ENCODE assay signal across 8 cellular contexts in genomic region chr19:49487277-49488045, GRCh38. TPM values are rescaled to one million over a fixed set of nuclear protein-coding genes. Genes with fewer than 3 reads are reported as not detected.
DNase-seq lines count a peak whose midpoint lies in the region; ATAC-seq and TF ChIP-seq lines count a peak whose summit lies in the region.

TSS of gene RPL13A (plus strand) at chr19:49487608. CDS start at chr19:49487630, 22 bp downstream.

- H3K27me3 Mint-ChIP-seq in activated CD4-positive, alpha-beta memory T cell treated with anti-CD3 and anti-CD28 coated beads for 36 hours = peaks cover 3% of the 10 kb centered on the region

- ATAC-seq in GM19438 (IDR thresholded peaks at IDR 0.05; ENCODE audit: low read depth, unreplicated experiment) (peak; percentile 93), HG03575 (IDR thresholded peaks at IDR 0.05; ENCODE audit: extremely low read depth, insufficient number of reproducible peaks, low FRiP score, unreplicated experiment) (peak; percentile 49)

- H3K9ac ChIP-seq in liver (ENCODE audit: low read depth in 1 of 2, low read length in 2 of 2) = peak within 1 kb of the TSS; percentile 83 to 93

- TF ChIP-seq CTCF in dorsolateral prefrontal cortex (IDR thresholded peaks at IDR 0.05 in 54 of 56, conservative IDR thresholded peaks at IDR 0.05 in 2 of 56; ENCODE audit: low read depth in 1 of 56, partially characterized antibody in 56 of 56) = peak in 30 of 56 donors; percentile 10 to 65 (median 26)
- TF ChIP-seq CTCF in liver (IDR thresholded peaks at IDR 0.05; ENCODE audit: low read depth, low read length, missing input control) = no peak

- peaks cover 15 to 29% (median 28%) of the 10 kb centered on the region in 4 donors for H3K36me3 ChIP-seq in liver (ENCODE audit: control insufficient read depth in 4 of 4, insufficient read depth in 3 of 4, low read depth in 1 of 4, low read length in 3 of 4)

- peak within 1 kb of the TSS; percentile 97 for H3K27ac Mint-ChIP-seq in activated CD4-positive, alpha-beta memory T cell treated with anti-CD3 and anti-CD28 coated beads for 36 hours

- peaks cover 24% of the 10 kb centered on the region for H3K4me1 Mint-ChIP-seq in activated CD4-positive, alpha-beta memory T cell treated with anti-CD3 and anti-CD28 coated beads for 36 hours (ENCODE audit: low read depth)

- DNase-seq in CD1c-positive myeloid dendritic cell (ENCODE audit: extremely low spot score) (peak; percentile 100), NCI-H82 treated with DMSO at 0.1 percent for 48 hours (lab: John Stamatoyannopoulos, UW; ENCODE audit: unreplicated experiment) (peak; percentile 96), dorsolateral prefrontal cortex (peak; percentile 97 to 100 (median 99))
- peak; percentile 100 for DNase-seq in activated CD4-positive, alpha-beta memory T cell treated with anti-CD3 and anti-CD28 coated beads for 36 hours
- peak; percentile 100 for DNase-seq in stimulated activated CD4-positive, alpha-beta T cell treated with anti-CD3 and anti-CD28 coated beads, Interleukin-4, amount 100 ng/mL, for 24 hours

- H3K9me3 ChIP-seq in liver (ENCODE audit: control insufficient read depth in 4 of 4, low read length in 3 of 4) = no peaks in the 10 kb centered on the region

- intact Hi-C loops in activated CD4-positive, alpha-beta memory T cell treated with anti-CD3 and anti-CD28 coated beads for 36 hours (cut with micrococcal nuclease) = loop anchor here (1.0 to 2.0 kb wide), 4 partner anchors 9 to 34 kb away; partner anchors contain the start of genes ALDH16A1 and RPS11
- intact Hi-C loops in dorsolateral prefrontal cortex (cut with DNase I) = loop anchor here (1.0 to 10.0 kb wide), 6 partner anchors 8 to 387 kb away; partner anchors contain the start of genes ALDH16A1 (in 2 of the 2), AKT1S1 (in 1 of the 2), PIH1D1 (in 1 of the 2) and RPS11 (in 1 of the 2)

- POLR2A ChIA-PET in activated CD4-positive, alpha-beta memory T cell treated with anti-CD3 and anti-CD28 coated beads for 36 hours (lab: Charles Lee) = interaction anchor here (0.8 to 3.0 kb wide), 9 partner anchors 9 to 189 kb away, joined by 3 to 15 read pairs (median 4); partner anchors contain the start of genes ALDH16A1 and PIH1D1

- CTCF ChIA-PET in activated CD4-positive, alpha-beta memory T cell treated with anti-CD3 and anti-CD28 coated beads for 36 hours (lab: Charles Lee) = interaction anchor here (1.1 kb wide), 1 partner anchor 12 kb away, joined by 4 read pairs; no protein-coding TSS in a partner anchor

- H3K9me3 Mint-ChIP-seq in activated CD4-positive, alpha-beta memory T cell treated with anti-CD3 and anti-CD28 coated beads for 36 hours = no peaks in the 10 kb centered on the region

- no peak for TF ChIP-seq RAD21 in liver (IDR thresholded peaks at IDR 0.05)

- H3K4me1 ChIP-seq in liver (ENCODE audit: control insufficient read depth in 4 of 4, insufficient read depth in 4 of 4, low read length in 3 of 4) = peaks cover 0 to 21% (median 16%) of the 10 kb centered on the region in 4 donors

- peak within 1 kb of the TSS; percentile 72 to 100 (median 95) for H3K4me3 ChIP-seq in dorsolateral prefrontal cortex
- H3K4me3 ChIP-seq in liver (ENCODE audit: low read depth in 1 of 3, low read length in 3 of 3) = peak within 1 kb of the TSS; percentile 70 to 98 (median 89)

- H3K27me3 ChIP-seq in dorsolateral prefrontal cortex = no peaks in the 10 kb centered on the region
- no peaks in the 10 kb centered on the region for H3K27me3 ChIP-seq in liver (ENCODE audit: control insufficient read depth in 4 of 4, insufficient read depth in 4 of 4, low read length in 3 of 4)

- under 1% methylated on average over 57 of the region's 57 CpGs for WGBS in liver

- peaks cover 57% of the 10 kb centered on the region for H3K36me3 Mint-ChIP-seq in activated CD4-positive, alpha-beta memory T cell treated with anti-CD3 and anti-CD28 coated beads for 36 hours

- H3K4me3 Mint-ChIP-seq in activated CD4-positive, alpha-beta memory T cell treated with anti-CD3 and anti-CD28 coated beads for 36 hours = peak within 1 kb of the TSS; percentile 94

- peak within 1 kb of the TSS; percentile 21 to 99 (median 95) for H3K27ac ChIP-seq in dorsolateral prefrontal cortex
- H3K27ac ChIP-seq in liver (ENCODE audit: low read depth in 1 of 2, low read length in 2 of 2) = peak within 1 kb of the TSS; percentile 77 to 86

TF ChIP-seq in liver, 16 proteins besides CTCF, POLR2A, EP300 and RAD21:
- TF ChIP-seq FOXA2 (IDR thresholded peaks at IDR 0.05) = peak; percentile 38
- TF ChIP-seq MAX (IDR thresholded peaks at IDR 0.05) = peak; percentile 29
- peak; percentile 44 for TF ChIP-seq FOXA1 (IDR thresholded peaks at IDR 0.05)
- TF ChIP-seq EGR1 (IDR thresholded peaks at IDR 0.05; ENCODE audit: low read depth in 2 of 2) = peak; percentile 30 to 74
- peak; percentile 62 to 92 for TF ChIP-seq GABPA (IDR thresholded peaks at IDR 0.05 in 1 of 2, conservative IDR thresholded peaks at IDR 0.05 in 1 of 2)
- peak; percentile 97 for TF ChIP-seq ZBTB33 (IDR thresholded peaks at IDR 0.05)
- peak in 1 of 2 donors; percentile 22 for TF ChIP-seq RXRA (IDR thresholded peaks at IDR 0.05)
- peak; percentile 81 for TF ChIP-seq SP1 (IDR thresholded peaks at IDR 0.05)
- TF ChIP-seq JUND (IDR thresholded peaks at IDR 0.05) = peak; percentile 30 to 33
- TF ChIP-seq ATF3 (IDR thresholded peaks at IDR 0.05) = peak; percentile 88
- peak; percentile 97 for TF ChIP-seq REST (IDR thresholded peaks at IDR 0.05)
- TF ChIP-seq NR2F2 (IDR thresholded peaks at IDR 0.05) = no peak
- peak in 1 of 2 donors; percentile 49 for TF ChIP-seq HNF4A (conservative IDR thresholded peaks at IDR 0.05)
- TF ChIP-seq YY1 (IDR thresholded peaks at IDR 0.05) = peak; percentile 100
- TF ChIP-seq HNF4G (IDR thresholded peaks at IDR 0.05) = no peak
- TF ChIP-seq TAF1 (conservative IDR thresholded peaks at IDR 0.05) = peak; percentile 99

RNA-seq across cellular contexts. Expression of gene RPL13A, which starts in this region (rescaled TPM):
- total RNA-seq in activated CD4-positive, alpha-beta memory T cell treated with anti-CD3 and anti-CD28 coated beads for 36 hours = 1,000 to 10,000 TPM; 4,276 to 4,379 TPM
- total RNA-seq in dorsolateral prefrontal cortex = 1,000 to 10,000 TPM in 7 of 120 experiments, 100 to 1,000 TPM in 113; 564 to 1,173 (median 771) TPM
- total RNA-seq in liver = 1,000 to 10,000 TPM in 1 of 2 donors, 100 to 1,000 TPM in 1; 444 to 1,553 TPM
- 1,000 to 10,000 TPM in 1 of 2 donors, 100 to 1,000 TPM in 1; 472 to 1,021 TPM for polyA plus RNA-seq in liver

Comparison
In these comparisons a context has a peak if more than half of its experiments do, and no peak if none do; other contexts are left out.
1. Peak in every context shown above with its lines: DNase-seq, ATAC-seq, H3K4me3 ChIP-seq and H3K27ac ChIP-seq.